In genomic region chr21:46546799-46547198, GRCh38 we compare ENCODE assay signal across 28 cellular contexts. TPM values are rescaled to one million over a fixed set of nuclear protein-coding genes. Genes with fewer than 3 reads are reported as not detected.
"Had no signal": no experiment of that assay in that cellular context is flagged by ENCODE, and none has a peak within 500 bp of the region (broad histone marks: within the 10 kb centered on the region; RNA-seq: fewer than 3 reads in every experiment).

No MANE protein-coding gene starts in this region.

- H3K4me2 ChIP-seq: KMS-11 had no signal

- H3K36me3 ChIP-seq: breast epithelium had no signal

- H3K27ac ChIP-seq: breast epithelium, KMS-11, SK-N-MC had no signal

- ATAC-seq: activated CD8-positive, alpha-beta T cell treated with anti-CD3 and anti-CD28 coated beads, Interleukin-2, amount 10 ng/mL, durations not matched to agents 7 days and 5 days; Panc1; Right ventricle myocardium inferior; WTC11 had no signal

- H3K9ac ChIP-seq: KMS-11 had no signal

- H3K4me1 ChIP-seq: breast epithelium had no signal

- DNase-seq: activated CD4-positive, alpha-beta T cell treated with anti-CD3 and anti-CD28 coated beads for 48 hours; activated CD4-positive, alpha-beta T cell treated with anti-CD3 and anti-CD28 coated beads, Interleukin-2, amount 50 U/mL, for 4 hours; activated CD4-positive, CD25-positive, alpha-beta regulatory T cell treated with anti-CD3 and anti-CD28 coated beads, Interleukin-2, amount 50 U/mL, for 72 hours; activated CD8-positive, alpha-beta memory T cell treated with anti-CD3 and anti-CD28 coated beads, Interleukin-2, amount 50 U/mL, for 48 hours; activated CD8-positive, alpha-beta T cell treated with anti-CD3 and anti-CD28 coated beads, Interleukin-2, amount 10 ng/mL, durations not matched to agents 7 days and 5 days; activated naive CD4-positive, alpha-beta T cell; activated T-cell treated with anti-CD3 and anti-CD28 coated beads, Interleukin-2, amount 50 U/mL, for 1 hour; aorta; NCI-H1092; NCI-H1417 treated with DMSO at 0.1 percent for 48 hours; NCI-H1694; NCI-H2029; NCI-H2107; NCI-H2171 treated with DMSO at 0.1 percent for 48 hours; NCI-H226; NCI-H526; NCI-H82; NK-92 treated with Interleukin-12 subunit alpha and Interleukin-12 subunit beta, amount 100 ng/mL, for 24 hours; OCI-M1; RPMI8226 had no signal

- H3K9me3 ChIP-seq: breast epithelium had no signal

- H3K27me3 ChIP-seq: breast epithelium had no signal

- H3K4me3 ChIP-seq: breast epithelium, SK-N-MC had no signal

RNA-seq across cellular contexts. Expression of gene S100B, which starts 58.1 kb away (rescaled TPM):
- total RNA-seq: MCF 10A, NCI-H460 had no signal
